1 cellular context compared by ENCODE assay signal in the genomic region with DNA sequence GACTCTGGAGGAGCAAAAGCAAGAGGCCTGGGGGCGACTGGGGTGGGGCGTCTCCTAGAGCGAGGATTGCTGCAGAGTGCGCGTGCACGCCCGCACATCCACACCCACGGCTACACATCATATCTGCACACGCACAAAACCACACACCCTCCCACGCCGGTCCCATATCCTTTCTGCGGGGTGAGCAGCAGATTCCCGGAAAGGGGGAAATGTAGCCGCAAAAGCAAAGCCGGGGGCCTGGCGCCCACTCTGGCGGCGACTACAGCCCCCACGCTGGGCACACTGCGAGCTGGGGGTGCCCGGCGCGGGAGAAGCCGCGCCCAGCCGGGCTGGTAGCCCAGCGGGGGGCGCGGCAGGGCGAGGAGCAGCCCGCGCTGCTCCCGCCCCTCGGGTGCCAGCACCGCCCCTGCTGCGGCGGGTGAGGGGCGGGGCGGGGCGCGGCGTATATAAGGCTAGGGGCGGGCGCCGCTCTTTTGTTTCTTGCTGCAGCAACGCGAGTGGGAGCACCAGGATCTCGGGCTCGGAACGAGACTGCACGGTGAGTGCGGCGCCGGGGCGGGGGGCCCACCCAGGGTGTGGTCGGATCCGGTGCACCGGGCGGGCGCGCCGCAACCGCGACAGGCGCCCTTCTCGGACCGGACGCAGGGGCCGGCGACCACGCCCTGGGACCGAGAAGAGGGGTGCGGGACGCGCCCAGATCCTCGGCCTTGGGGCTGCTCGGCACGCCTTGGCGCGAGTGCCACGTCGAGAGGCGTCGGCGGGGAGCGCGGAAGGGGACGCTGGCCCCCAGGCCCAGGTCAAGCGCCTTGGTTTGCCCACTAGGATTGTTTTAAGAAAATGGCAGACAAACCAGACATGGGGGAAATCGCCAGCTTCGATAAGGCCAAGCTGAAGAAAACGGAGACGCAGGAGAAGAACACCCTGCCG.
A peak's percentile ranks its signal among the peaks of the same experiment; 100 is the strongest.
TF ChIP-seq lines count a peak whose summit lies in the region.

A gene (plus strand): TSS at position 476 of the 927 bp plus-strand sequence.

TF ChIP-seq in HepG2, 621 proteins besides CTCF, POLR2A, EP300 and RAD21 (continued from another document and continues in another):
- TF ChIP-seq, protein P1, sequence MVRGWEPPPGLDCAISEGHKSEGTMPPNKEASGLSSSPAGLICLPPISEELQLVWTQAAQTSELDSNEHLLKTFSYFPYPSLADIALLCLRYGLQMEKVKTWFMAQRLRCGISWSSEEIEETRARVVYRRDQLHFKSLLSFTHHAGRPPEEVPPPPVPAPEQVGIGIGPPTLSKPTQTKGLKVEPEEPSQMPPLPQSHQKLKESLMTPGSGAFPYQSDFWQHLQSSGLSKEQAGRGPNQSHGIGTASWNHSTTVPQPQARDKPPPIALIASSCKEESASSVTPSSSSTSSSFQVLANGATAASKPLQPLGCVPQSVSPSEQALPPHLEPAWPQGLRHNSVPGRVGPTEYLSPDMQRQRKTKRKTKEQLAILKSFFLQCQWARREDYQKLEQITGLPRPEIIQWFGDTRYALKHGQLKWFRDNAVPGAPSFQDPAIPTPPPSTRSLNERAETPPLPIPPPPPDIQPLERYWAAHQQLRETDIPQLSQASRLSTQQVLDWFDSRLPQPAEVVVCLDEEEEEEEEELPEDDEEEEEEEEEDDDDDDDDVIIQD (CRISPR knock-in tag; IDR thresholded peaks at IDR 0.05; ENCODE audit: low read depth): no peak
- TF ChIP-seq, protein P2, sequence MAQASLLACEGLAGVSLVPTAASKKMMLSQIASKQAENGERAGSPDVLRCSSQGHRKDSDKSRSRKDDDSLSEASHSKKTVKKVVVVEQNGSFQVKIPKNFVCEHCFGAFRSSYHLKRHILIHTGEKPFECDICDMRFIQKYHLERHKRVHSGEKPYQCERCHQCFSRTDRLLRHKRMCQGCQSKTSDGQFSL (CRISPR knock-in tag; IDR thresholded peaks at IDR 0.05): no peak
- no peak for TF ChIP-seq ZNF7 (CRISPR knock-in tag; IDR thresholded peaks at IDR 0.05)
- TF ChIP-seq FOXA1 (IDR thresholded peaks at IDR 0.05): no peak
- no peak for TF ChIP-seq FOXA1 (CRISPR knock-in tag; IDR thresholded peaks at IDR 0.05)
- TF ChIP-seq NR2F6 (IDR thresholded peaks at IDR 0.05): no peak
- no peak for TF ChIP-seq NR2F6 (CRISPR knock-in tag; IDR thresholded peaks at IDR 0.05)
- TF ChIP-seq ZNF605 (CRISPR knock-in tag; IDR thresholded peaks at IDR 0.05): no peak
- peak; percentile 48 for TF ChIP-seq TBL1XR1 (IDR thresholded peaks at IDR 0.05; ENCODE audit: borderline replicate concordance, low read length, partially characterized antibody)
- TF ChIP-seq, protein P3, sequence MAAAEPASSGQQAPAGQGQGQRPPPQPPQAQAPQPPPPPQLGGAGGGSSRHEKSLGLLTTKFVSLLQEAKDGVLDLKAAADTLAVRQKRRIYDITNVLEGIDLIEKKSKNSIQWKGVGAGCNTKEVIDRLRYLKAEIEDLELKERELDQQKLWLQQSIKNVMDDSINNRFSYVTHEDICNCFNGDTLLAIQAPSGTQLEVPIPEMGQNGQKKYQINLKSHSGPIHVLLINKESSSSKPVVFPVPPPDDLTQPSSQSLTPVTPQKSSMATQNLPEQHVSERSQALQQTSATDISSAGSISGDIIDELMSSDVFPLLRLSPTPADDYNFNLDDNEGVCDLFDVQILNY (CRISPR knock-in tag; conservative IDR thresholded peaks at IDR 0.05): no peak
- TF ChIP-seq ZNF326 (CRISPR knock-in tag; IDR thresholded peaks at IDR 0.05; ENCODE audit: borderline replicate concordance): no peak
- peak; percentile 54; the same call in 1 of the 2 replicates for TF ChIP-seq JUND (CRISPR knock-in tag; IDR thresholded peaks at IDR 0.05)
- no peak for TF ChIP-seq DNMT3B (CRISPR knock-in tag; conservative IDR thresholded peaks at IDR 0.05)
- TF ChIP-seq RFXAP (CRISPR knock-in tag; IDR thresholded peaks at IDR 0.05; ENCODE audit: borderline replicate concordance): peak; percentile 91
- TF ChIP-seq, protein P4, sequence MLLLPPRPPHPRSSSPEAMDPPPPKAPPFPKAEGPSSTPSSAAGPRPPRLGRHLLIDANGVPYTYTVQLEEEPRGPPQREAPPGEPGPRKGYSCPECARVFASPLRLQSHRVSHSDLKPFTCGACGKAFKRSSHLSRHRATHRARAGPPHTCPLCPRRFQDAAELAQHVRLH (CRISPR knock-in tag; IDR thresholded peaks at IDR 0.05; ENCODE audit: borderline replicate concordance, low read depth): peak; percentile 48; the same call in 1 of the 2 replicates
- TF ChIP-seq DR1 (CRISPR knock-in tag; IDR thresholded peaks at IDR 0.05): peak; percentile 91
- peak; percentile 93 for TF ChIP-seq TOPORS (CRISPR knock-in tag; IDR thresholded peaks at IDR 0.05)
- TF ChIP-seq AKAP8 (CRISPR knock-in tag; IDR thresholded peaks at IDR 0.05): no peak
- peak; percentile 46; the same call in 1 of the 2 replicates for TF ChIP-seq NFYC (CRISPR knock-in tag; IDR thresholded peaks at IDR 0.05)
- TF ChIP-seq ZSCAN25 (CRISPR knock-in tag; IDR thresholded peaks at IDR 0.05): peak; percentile 60; the same call in 1 of the 2 replicates
- peak; percentile 44 for TF ChIP-seq HNRNPLL (IDR thresholded peaks at IDR 0.05; ENCODE audit: low read depth, low read length, poor library complexity, severe bottlenecking)
- TF ChIP-seq, protein P5, sequence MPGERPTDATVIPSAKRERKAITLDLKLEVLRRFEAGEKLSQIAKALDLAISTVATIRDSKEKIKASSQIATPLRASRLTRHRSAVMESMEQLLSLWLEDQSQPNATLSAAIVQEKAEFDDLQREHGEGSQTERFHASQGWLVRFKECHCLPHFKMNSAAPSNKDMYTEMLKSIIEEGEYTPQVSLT (CRISPR knock-in tag; IDR thresholded peaks at IDR 0.05; ENCODE audit: borderline replicate concordance, low read depth): no peak; the same call in 1 of the 2 replicates
- no peak for TF ChIP-seq CHD4 (IDR thresholded peaks at IDR 0.05; ENCODE audit: borderline replicate concordance, low read length)
- TF ChIP-seq ZNF232 (CRISPR knock-in tag; IDR thresholded peaks at IDR 0.05; ENCODE audit: borderline replicate concordance): peak; percentile 93
- TF ChIP-seq, protein P6, sequence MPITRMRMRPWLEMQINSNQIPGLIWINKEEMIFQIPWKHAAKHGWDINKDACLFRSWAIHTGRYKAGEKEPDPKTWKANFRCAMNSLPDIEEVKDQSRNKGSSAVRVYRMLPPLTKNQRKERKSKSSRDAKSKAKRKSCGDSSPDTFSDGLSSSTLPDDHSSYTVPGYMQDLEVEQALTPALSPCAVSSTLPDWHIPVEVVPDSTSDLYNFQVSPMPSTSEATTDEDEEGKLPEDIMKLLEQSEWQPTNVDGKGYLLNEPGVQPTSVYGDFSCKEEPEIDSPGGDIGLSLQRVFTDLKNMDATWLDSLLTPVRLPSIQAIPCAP (CRISPR knock-in tag; IDR thresholded peaks at IDR 0.05; ENCODE audit: low read depth): peak; percentile 72; the same call in 1 of the 2 replicates
- peak; percentile 79; the same call in 1 of the 2 replicates for TF ChIP-seq ZFP90 (CRISPR knock-in tag; IDR thresholded peaks at IDR 0.05; ENCODE audit: borderline replicate concordance)
- TF ChIP-seq MZF1 (CRISPR knock-in tag; IDR thresholded peaks at IDR 0.05; ENCODE audit: borderline replicate concordance): no peak
- no peak for TF ChIP-seq TCF12 (IDR thresholded peaks at IDR 0.05)
- peak; percentile 92 for TF ChIP-seq TCF12 (CRISPR knock-in tag; IDR thresholded peaks at IDR 0.05)
- TF ChIP-seq, protein P7, sequence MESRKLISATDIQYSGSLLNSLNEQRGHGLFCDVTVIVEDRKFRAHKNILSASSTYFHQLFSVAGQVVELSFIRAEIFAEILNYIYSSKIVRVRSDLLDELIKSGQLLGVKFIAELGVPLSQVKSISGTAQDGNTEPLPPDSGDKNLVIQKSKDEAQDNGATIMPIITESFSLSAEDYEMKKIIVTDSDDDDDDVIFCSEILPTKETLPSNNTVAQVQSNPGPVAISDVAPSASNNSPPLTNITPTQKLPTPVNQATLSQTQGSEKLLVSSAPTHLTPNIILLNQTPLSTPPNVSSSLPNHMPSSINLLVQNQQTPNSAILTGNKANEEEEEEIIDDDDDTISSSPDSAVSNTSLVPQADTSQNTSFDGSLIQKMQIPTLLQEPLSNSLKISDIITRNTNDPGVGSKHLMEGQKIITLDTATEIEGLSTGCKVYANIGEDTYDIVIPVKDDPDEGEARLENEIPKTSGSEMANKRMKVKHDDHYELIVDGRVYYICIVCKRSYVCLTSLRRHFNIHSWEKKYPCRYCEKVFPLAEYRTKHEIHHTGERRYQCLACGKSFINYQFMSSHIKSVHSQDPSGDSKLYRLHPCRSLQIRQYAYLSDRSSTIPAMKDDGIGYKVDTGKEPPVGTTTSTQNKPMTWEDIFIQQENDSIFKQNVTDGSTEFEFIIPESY (CRISPR knock-in tag; IDR thresholded peaks at IDR 0.05): no peak
- no peak; the same call in 1 of the 2 replicates for TF ChIP-seq SSRP1 (CRISPR knock-in tag; IDR thresholded peaks at IDR 0.05)
- TF ChIP-seq REPIN1 (CRISPR knock-in tag; IDR thresholded peaks at IDR 0.05; ENCODE audit: borderline replicate concordance, low read depth): peak; percentile 86; the same call in 1 of the 2 replicates
- peak; percentile 91; the same call in 1 of the 2 replicates for TF ChIP-seq ZNF558 (CRISPR knock-in tag; IDR thresholded peaks at IDR 0.05; ENCODE audit: borderline replicate concordance)
- 0 out of 2 replicates have a peak, but pooled peaks have one; percentile 66 for TF ChIP-seq RFXANK (CRISPR knock-in tag; IDR thresholded peaks at IDR 0.05)
- TF ChIP-seq, protein P8, sequence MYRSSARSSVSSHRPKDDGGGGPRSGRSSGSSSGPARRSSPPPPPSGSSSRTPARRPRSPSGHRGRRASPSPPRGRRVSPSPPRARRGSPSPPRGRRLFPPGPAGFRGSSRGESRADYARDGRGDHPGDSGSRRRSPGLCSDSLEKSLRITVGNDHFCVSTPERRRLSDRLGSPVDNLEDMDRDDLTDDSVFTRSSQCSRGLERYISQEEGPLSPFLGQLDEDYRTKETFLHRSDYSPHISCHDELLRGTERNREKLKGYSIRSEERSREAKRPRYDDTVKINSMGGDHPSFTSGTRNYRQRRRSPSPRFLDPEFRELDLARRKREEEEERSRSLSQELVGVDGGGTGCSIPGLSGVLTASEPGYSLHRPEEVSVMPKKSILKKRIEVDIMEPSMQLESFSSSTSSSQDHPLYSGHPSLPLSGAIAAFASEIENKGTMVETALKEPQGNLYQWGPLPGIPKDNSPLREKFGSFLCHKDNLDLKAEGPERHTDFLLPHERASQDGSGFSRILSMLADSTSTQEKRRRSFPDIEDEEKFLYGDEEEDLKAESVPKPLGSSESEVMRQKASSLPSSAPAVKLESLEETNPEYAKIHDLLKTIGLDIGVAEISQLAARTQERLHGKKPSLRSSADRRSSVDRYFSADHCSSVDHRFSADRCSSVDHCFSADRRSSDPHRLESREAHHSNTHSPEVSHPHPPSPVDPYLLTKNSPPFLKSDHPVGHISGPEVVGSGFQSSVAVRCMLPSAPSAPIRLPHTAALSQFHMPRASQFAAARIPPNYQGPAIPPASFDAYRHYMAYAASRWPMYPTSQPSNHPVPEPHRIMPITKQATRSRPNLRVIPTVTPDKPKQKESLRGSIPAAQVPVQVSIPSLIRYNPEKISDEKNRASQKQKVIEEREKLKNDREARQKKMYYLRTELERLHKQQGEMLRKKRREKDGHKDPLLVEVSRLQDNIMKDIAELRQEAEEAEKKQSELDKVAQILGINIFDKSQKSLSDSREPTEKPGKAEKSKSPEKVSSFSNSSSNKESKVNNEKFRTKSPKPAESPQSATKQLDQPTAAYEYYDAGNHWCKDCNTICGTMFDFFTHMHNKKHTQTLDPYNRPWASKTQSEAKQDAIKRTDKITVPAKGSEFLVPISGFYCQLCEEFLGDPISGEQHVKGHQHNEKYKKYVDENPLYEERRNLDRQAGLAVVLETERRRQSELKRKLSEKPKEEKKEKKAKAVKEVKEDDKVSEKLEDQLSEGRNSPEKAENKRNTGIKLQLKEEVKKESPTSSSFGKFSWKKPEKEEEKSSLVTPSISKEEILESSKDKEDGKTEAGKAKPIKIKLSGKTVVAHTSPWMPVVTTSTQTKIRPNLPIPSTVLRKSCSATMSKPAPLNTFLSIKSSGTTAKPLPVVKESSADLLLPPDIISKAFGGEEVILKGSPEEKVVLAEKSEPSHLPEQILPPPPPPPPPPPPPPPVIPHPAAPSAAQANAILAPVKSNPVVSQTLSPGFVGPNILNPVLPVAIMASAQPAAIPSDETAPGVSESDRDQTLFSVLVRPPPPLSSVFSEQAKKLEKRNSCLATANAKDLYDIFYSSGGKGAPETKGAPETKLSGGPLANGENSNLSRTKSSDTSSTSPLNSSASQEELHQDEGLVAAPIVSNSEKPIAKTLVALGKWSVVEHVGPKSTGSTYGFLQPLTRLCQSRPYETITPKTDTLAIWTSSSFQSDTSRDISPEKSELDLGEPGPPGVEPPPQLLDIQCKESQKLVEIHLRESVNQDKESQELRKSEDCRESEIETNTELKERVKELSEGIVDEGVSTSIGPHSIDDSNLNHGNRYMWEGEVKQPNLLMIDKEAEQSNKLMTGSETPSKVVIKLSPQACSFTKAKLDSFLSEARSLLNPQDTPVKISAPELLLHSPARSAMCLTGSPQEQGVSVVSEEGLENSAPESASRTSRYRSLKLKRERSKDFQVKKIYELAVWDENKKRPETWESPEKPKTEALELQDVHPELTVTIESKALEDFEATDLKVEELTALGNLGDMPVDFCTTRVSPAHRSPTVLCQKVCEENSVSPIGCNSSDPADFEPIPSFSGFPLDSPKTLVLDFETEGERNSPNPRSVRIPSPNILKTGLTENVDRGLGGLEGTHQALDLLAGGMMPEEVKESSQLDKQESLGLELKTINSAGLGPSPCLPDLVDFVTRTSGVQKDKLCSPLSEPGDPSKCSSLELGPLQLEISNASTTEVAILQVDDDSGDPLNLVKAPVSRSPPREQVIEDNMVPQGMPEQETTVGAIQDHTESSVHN (CRISPR knock-in tag; IDR thresholded peaks at IDR 0.05): no peak
- no peak for TF ChIP-seq RARG (CRISPR knock-in tag; IDR thresholded peaks at IDR 0.05; ENCODE audit: low read depth)
- TF ChIP-seq, protein P9, sequence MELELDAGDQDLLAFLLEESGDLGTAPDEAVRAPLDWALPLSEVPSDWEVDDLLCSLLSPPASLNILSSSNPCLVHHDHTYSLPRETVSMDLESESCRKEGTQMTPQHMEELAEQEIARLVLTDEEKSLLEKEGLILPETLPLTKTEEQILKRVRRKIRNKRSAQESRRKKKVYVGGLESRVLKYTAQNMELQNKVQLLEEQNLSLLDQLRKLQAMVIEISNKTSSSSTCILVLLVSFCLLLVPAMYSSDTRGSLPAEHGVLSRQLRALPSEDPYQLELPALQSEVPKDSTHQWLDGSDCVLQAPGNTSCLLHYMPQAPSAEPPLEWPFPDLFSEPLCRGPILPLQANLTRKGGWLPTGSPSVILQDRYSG (CRISPR knock-in tag; IDR thresholded peaks at IDR 0.05): peak; percentile 89
- no peak for TF ChIP-seq ZFAT (CRISPR knock-in tag; conservative IDR thresholded peaks at IDR 0.05)
- TF ChIP-seq, protein P10, sequence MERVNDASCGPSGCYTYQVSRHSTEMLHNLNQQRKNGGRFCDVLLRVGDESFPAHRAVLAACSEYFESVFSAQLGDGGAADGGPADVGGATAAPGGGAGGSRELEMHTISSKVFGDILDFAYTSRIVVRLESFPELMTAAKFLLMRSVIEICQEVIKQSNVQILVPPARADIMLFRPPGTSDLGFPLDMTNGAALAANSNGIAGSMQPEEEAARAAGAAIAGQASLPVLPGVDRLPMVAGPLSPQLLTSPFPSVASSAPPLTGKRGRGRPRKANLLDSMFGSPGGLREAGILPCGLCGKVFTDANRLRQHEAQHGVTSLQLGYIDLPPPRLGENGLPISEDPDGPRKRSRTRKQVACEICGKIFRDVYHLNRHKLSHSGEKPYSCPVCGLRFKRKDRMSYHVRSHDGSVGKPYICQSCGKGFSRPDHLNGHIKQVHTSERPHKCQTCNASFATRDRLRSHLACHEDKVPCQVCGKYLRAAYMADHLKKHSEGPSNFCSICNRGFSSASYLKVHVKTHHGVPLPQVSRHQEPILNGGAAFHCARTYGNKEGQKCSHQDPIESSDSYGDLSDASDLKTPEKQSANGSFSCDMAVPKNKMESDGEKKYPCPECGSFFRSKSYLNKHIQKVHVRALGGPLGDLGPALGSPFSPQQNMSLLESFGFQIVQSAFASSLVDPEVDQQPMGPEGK (CRISPR knock-in tag; IDR thresholded peaks at IDR 0.05): peak; percentile 68; the same call in 1 of the 2 replicates
- TF ChIP-seq, protein P11, sequence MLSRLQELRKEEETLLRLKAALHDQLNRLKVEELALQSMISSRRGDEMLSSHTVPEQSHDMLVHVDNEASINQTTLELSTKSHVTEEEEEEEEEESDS (CRISPR knock-in tag; IDR thresholded peaks at IDR 0.05; ENCODE audit: borderline replicate concordance): no peak
